Comparison of ENCODE assay signal across 8 cellular contexts in genomic region chr3:185768578-185768982, GRCh38. TPM values are rescaled to one million over a fixed set of nuclear protein-coding genes. Genes with fewer than 3 reads are reported as not detected.
DNase-seq lines count a peak whose midpoint lies in the region; ATAC-seq lines count a peak whose summit lies in the region.
"Not testable (repeated sequence)": the region's sequence is repeated elsewhere in the genome, so short reads cannot be mapped to it uniquely, and the experiment has no call there.

No MANE protein-coding gene starts in this region.

- H3K4me1 Mint-ChIP-seq in activated T-cell treated with anti-CD3 and anti-CD28 coated beads, Interleukin-2, amount 50 U/mL, for 4 hours (ENCODE audit: low read depth) = not testable (repeated sequence)

- peaks cover 16% of the 10 kb centered on the region for H3K27me3 Mint-ChIP-seq in activated T-cell treated with anti-CD3 and anti-CD28 coated beads, Interleukin-2, amount 50 U/mL, for 4 hours (ENCODE audit: low read depth)

- H3K4me3 Mint-ChIP-seq in activated T-cell treated with anti-CD3 and anti-CD28 coated beads, Interleukin-2, amount 50 U/mL, for 4 hours = not testable (repeated sequence)

- ATAC-seq in GM21529 (IDR thresholded peaks at IDR 0.05; ENCODE audit: unreplicated experiment) = peak; percentile 73
- not testable (repeated sequence) for ATAC-seq in activated T-cell treated with anti-CD3 and anti-CD28 coated beads, Interleukin-2, amount 50 U/mL, for 4 hours

- in situ Hi-C loops in SK-MEL-5 (cut with HindIII; ENCODE audit: low pct_unique_long_range_greater_than_20kb, low sequenced_read_pairs) = not testable (repeated sequence)

- H3K9me3 Mint-ChIP-seq in activated T-cell treated with anti-CD3 and anti-CD28 coated beads, Interleukin-2, amount 50 U/mL, for 4 hours = not testable (repeated sequence)

- peak overlapping the region; percentile 50 for H3K27ac ChIP-seq in epithelial cell of prostate

- DNase-seq in AML-193 (lab: John Stamatoyannopoulos, UW) (peak; percentile 61 to 66), NCI-H1694 (lab: John Stamatoyannopoulos, UW) (peak; percentile 69), SK-MEL-5 (ENCODE audit: low read depth, low spot score) (peak; percentile 71), lung microvascular endothelial cell (ENCODE audit: low read depth in 2 of 2) (peak; percentile 71 to 86)
- DNase-seq in activated T-cell treated with anti-CD3 and anti-CD28 coated beads, Interleukin-2, amount 50 U/mL, for 4 hours = peak; percentile 17
- not testable (repeated sequence) for DNase-seq in epithelial cell of prostate (ENCODE audit: low read depth, low spot score)
- DNase-seq in stimulated activated CD4-positive, alpha-beta T cell treated with anti-CD3 and anti-CD28 coated beads, Interleukin-4, amount 100 ng/mL, for 24 hours = peak; percentile 66

- not testable (repeated sequence) for H3K36me3 Mint-ChIP-seq in activated T-cell treated with anti-CD3 and anti-CD28 coated beads, Interleukin-2, amount 50 U/mL, for 4 hours (ENCODE audit: insufficient read depth)

RNA-seq across cellular contexts. Expression of gene IGF2BP2, which starts 56.3 kb away (rescaled TPM):
- total RNA-seq in SK-MEL-5 (2014; rRNA removed; shearing (Covaris generic)) = 59.5 and 65.1 TPM in 2 replicates
- polyA plus RNA-seq in SK-MEL-5 (2015; cell fraction: cytosol; rRNA removed) = 44.9 and 51.9 TPM in 2 replicates
- polyA plus RNA-seq in SK-MEL-5 (2015; cell fraction: nucleus; rRNA removed) = 181 and 190 TPM in 2 replicates
- under 1 TPM; 0.43 to 0.79 (median 0.53) TPM for total RNA-seq in activated T-cell treated with anti-CD3 and anti-CD28 coated beads, Interleukin-2, amount 50 U/mL, for 4 hours
- 19.0 and 24.4 TPM in 2 replicates for total RNA-seq in lung microvascular endothelial cell

Comparison
In these comparisons a context has a peak if more than half of its experiments do, and no peak if none do; other contexts are left out.
1. RNA of gene IGF2BP2, which starts 56.3 kb away (total RNA-seq): 59.5 to 65.1 TPM in SK-MEL-5 and 19.0 to 24.4 TPM in lung microvascular endothelial cell; 0.43 to 0.79 TPM in activated T-cell treated with anti-CD3 and anti-CD28 coated beads, Interleukin-2, amount 50 U/mL, for 4 hours; every median in the first group is over 10 times any median in the second.